In the genomic region with DNA sequence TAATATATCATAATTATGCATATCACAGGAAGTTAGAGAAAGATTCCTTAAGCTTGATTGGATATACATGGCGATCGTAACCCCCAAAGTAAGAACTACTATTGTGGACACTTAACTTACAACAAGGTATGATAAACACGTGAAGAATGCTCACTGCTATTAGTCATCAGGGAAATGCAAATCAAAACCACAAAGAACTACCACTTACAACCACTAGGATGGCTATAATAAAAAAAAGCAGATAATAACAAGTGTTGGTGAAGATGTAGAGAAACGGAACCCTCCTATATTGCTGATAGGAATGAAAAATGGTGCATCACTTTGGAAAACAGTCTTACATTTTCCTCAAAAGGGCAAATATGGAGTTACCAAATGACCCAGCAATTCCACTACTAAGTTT, we compare ENCODE assay signal across 20 cellular contexts.
DNase-seq lines count a peak whose midpoint lies in the region; ATAC-seq and TF ChIP-seq lines count a peak whose summit lies in the region.
"Had no signal": no experiment of that assay in that cellular context is flagged by ENCODE, and none has a peak within 500 bp of the region (broad histone marks: within the 10 kb centered on the region; RNA-seq: fewer than 3 reads in every experiment).

No MANE protein-coding gene starts in this region.

- no peaks in the 10 kb centered on the region for H3K9me3 ChIP-seq in RWPE2 (ENCODE audit: severe bottlenecking)

- no peaks in the 10 kb centered on the region for H3K36me3 ChIP-seq in RWPE2 (ENCODE audit: low read depth)
- H3K36me3 ChIP-seq: adrenal gland, SJSA1 had no signal

- H3K27ac ChIP-seq in RWPE2 (ENCODE audit: poor library complexity, severe bottlenecking): no peak overlapping the region
- H3K27ac ChIP-seq: 22Rv1, adrenal gland, SJSA1 had no signal

- no peaks in the 10 kb centered on the region for H3K4me1 ChIP-seq in RWPE2 (ENCODE audit: insufficient read depth, poor library complexity, severe bottlenecking)
- H3K4me1 ChIP-seq: adrenal gland, SJSA1 had no signal

- H3K4me3 ChIP-seq in RWPE2 (ENCODE audit: severe bottlenecking): no peak overlapping the region
- H3K4me3 ChIP-seq in fibroblast of pulmonary artery (replicated peaks; ENCODE audit: low read depth, low read length): no peak overlapping the region
- H3K4me3 ChIP-seq: adrenal gland, SJSA1 had no signal

- TF ChIP-seq CTCF in RWPE2 (IDR thresholded peaks at IDR 0.05; ENCODE audit: poor library complexity, severe bottlenecking): no peak
- TF ChIP-seq CTCF in fibroblast of pulmonary artery (IDR thresholded peaks at IDR 0.05; ENCODE audit: low read length, missing control alignments): no peak

- ATAC-seq in RWPE2 (ENCODE audit: low read depth): peak; percentile 36; the same call in 1 of the 3 replicates
- ATAC-seq in HG02642 (IDR thresholded peaks at IDR 0.05; ENCODE audit: poor library complexity, unreplicated experiment): no peak
- ATAC-seq in HG03457 (IDR thresholded peaks at IDR 0.05; ENCODE audit: unreplicated experiment): no peak
- ATAC-seq in GM21786 (IDR thresholded peaks at IDR 0.05; ENCODE audit: unreplicated experiment): no peak
- ATAC-seq: esophagus mucosa, left ventricle myocardium superior, natural killer cell had no signal

- no peaks in the 10 kb centered on the region for H3K27me3 ChIP-seq in RWPE2 (ENCODE audit: insufficient read depth, poor library complexity, severe bottlenecking)
- H3K27me3 ChIP-seq: adrenal gland, SJSA1 had no signal

- DNase-seq in DMS53 (lab: John Stamatoyannopoulos, UW) (peak; percentile 33), DMS53 treated with DMSO at 0.1 percent for 48 hours (lab: John Stamatoyannopoulos, UW; ENCODE audit: unreplicated experiment) (no peak), RWPE2 (ENCODE audit: low spot score) (no peak), fibroblast of pulmonary artery (ENCODE audit: low read depth) (peak; percentile 24), SHP77 (lab: John Stamatoyannopoulos, UW) (no peak)
- DNase-seq: activated CD4-positive, alpha-beta T cell treated with anti-CD3 and anti-CD28 coated beads, Interleukin-2, amount 50 U/mL, for 48 hours; activated T-cell treated with anti-CD3 and anti-CD28 coated beads, Interleukin-2, amount 50 U/mL, for 48 hours; adrenal gland; CD4-positive, alpha-beta T cell; cortex of kidney; hypothalamus; left ventricle myocardium superior; natural killer cell; NCI-H2171 treated with DMSO at 0.1 percent for 48 hours had no signal

Comparison
In these comparisons a context has a peak if more than half of its experiments do, and no peak if none do; other contexts are left out.
1. DNase-seq: peak in DMS53 (single experiment) and fibroblast of pulmonary artery (single experiment); none in DMS53 treated with DMSO at 0.1 percent for 48 hours (single experiment), RWPE2 (single experiment) and SHP77 (0 of 2).